8 cellular contexts compared by ENCODE assay signal in the genomic region with DNA sequence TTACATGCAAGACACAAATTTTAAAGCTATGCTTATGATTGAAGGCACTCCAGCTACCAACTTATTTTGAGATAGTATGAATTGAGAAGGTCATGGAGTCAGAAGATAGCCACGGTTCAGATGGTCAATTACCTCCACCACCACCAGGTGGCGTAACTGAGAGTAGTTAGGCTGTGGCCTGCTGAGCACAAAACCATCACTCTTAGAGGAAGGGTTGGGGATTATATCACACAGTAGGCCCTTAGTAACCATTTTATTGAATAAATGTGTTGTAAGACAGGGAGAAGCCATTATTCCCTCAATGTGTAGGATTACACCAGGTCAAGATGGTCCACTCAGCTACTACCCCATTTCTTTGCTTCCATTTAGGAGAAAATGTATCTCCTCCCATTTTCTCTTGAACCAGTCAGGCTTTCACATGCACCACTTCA. TPM values are rescaled to one million over a fixed set of nuclear protein-coding genes. Genes with fewer than 3 reads are reported as not detected.
DNase-seq lines count a peak whose midpoint lies in the region; ATAC-seq and TF ChIP-seq lines count a peak whose summit lies in the region.

No MANE protein-coding gene starts in this region.

- peaks cover 6% of the 10 kb centered on the region for H3K36me3 ChIP-seq in CD8-positive, alpha-beta T cell (ENCODE audit: insufficient read depth, low read length)
- H3K36me3 ChIP-seq in Panc1 (ENCODE audit: control insufficient read depth, insufficient read depth, low read length) (no peaks in the 10 kb centered on the region), uterus (no peaks in the 10 kb centered on the region)

- CTCF ChIA-PET in CD8-positive, alpha-beta T cell (lab: Charles Lee) = interaction anchor here (0.5 to 1.8 kb wide), 18 partner anchors 9 to 1352 kb away, joined by 3 to 8 read pairs (median 3); no protein-coding TSS in a partner anchor
- CTCF ChIA-PET in Panc1 (lab: Charles Lee) = interaction anchor here (0.6 kb wide), 1 partner anchor 196 kb away, joined by 6 read pairs; no protein-coding TSS in a partner anchor

- no peaks in the 10 kb centered on the region for H3K27me3 ChIP-seq in CD8-positive, alpha-beta T cell (ENCODE audit: insufficient read depth, low read length)
- H3K27me3 ChIP-seq in Panc1 (ENCODE audit: control insufficient read depth, insufficient read depth, low read length) = no peaks in the 10 kb centered on the region
- no peaks in the 10 kb centered on the region for H3K27me3 ChIP-seq in uterus

- no peaks in the 10 kb centered on the region for H3K9me3 Mint-ChIP-seq in CD8-positive, alpha-beta T cell
- H3K9me3 Mint-ChIP-seq in activated T-cell treated with anti-CD3 and anti-CD28 coated beads, Interleukin-2, amount 50 U/mL, for 72 hours = no peaks in the 10 kb centered on the region
- H3K9me3 Mint-ChIP-seq in progenitor cell of endocrine pancreas (ENCODE audit: low read depth) = no peaks in the 10 kb centered on the region

- in situ Hi-C loops in Panc1 (cut with HindIII; ENCODE audit: low pct_unique_long_range_greater_than_20kb, low sequenced_read_pairs) = no loop called here

- BruUV-seq in Panc1 (replicated peaks; lab: Mats Ljungman, UMichigan) = no TSS peak

- no peak overlapping the region for H3K27ac Mint-ChIP-seq in CD8-positive, alpha-beta T cell
- no peak overlapping the region for H3K27ac Mint-ChIP-seq in activated T-cell treated with anti-CD3 and anti-CD28 coated beads, Interleukin-2, amount 50 U/mL, for 72 hours
- no peak overlapping the region for H3K27ac Mint-ChIP-seq in progenitor cell of endocrine pancreas

- no peak overlapping the region for H3K4me3 ChIP-seq in CD8-positive, alpha-beta T cell (ENCODE audit: low read depth, low read length)
- H3K4me3 ChIP-seq in Panc1 (ENCODE audit: low read depth in 2 of 2, low read length in 2 of 2) (no peak overlapping the region), uterus (no peak overlapping the region)

- H3K4me3 Mint-ChIP-seq in CD8-positive, alpha-beta T cell = no peak overlapping the region
- no peak overlapping the region for H3K4me3 Mint-ChIP-seq in activated T-cell treated with anti-CD3 and anti-CD28 coated beads, Interleukin-2, amount 50 U/mL, for 72 hours
- H3K4me3 Mint-ChIP-seq in progenitor cell of endocrine pancreas (ENCODE audit: low read depth) = no peak overlapping the region

- peak; percentile 50 to 82 (median 71) for DNase-seq in CD8-positive, alpha-beta T cell
- DNase-seq in Panc1 (ENCODE audit: low read depth, low spot score) (peak; percentile 54), foreskin melanocyte (peak; percentile 54), progenitor cell of endocrine pancreas (ENCODE audit: low spot score, unreplicated experiment) (peak; percentile 36), uterus (peak; percentile 49 to 52)
- DNase-seq in activated T-cell treated with anti-CD3 and anti-CD28 coated beads, Interleukin-2, amount 50 U/mL, for 72 hours = peak; percentile 74 to 79

- POLR2A ChIA-PET in CD8-positive, alpha-beta T cell (lab: Charles Lee) = no interaction called here
- POLR2A ChIA-PET in Panc1 (lab: Charles Lee) = no interaction called here

- H3K4me1 ChIP-seq in CD8-positive, alpha-beta T cell (ENCODE audit: insufficient read depth, low read length) = no peaks in the 10 kb centered on the region
- H3K4me1 ChIP-seq in Panc1 (ENCODE audit: control insufficient read depth, insufficient read depth, low read length) (no peaks in the 10 kb centered on the region), uterus (no peaks in the 10 kb centered on the region)

- H3K27ac ChIP-seq in CD8-positive, alpha-beta T cell (ENCODE audit: low read depth, low read length) = no peak overlapping the region
- H3K27ac ChIP-seq in Panc1 (ENCODE audit: low read length) = no peak overlapping the region
- no peak overlapping the region for H3K27ac ChIP-seq in uterus

- no peak for TF ChIP-seq POLR2A in uterus (IDR thresholded peaks at IDR 0.05)

- peak; percentile 89 for ATAC-seq in CD8-positive, alpha-beta T cell
- ATAC-seq in GM19328 (IDR thresholded peaks at IDR 0.05; ENCODE audit: unreplicated experiment) = peak; percentile 65
- peak; percentile 83 for ATAC-seq in HG03558 (IDR thresholded peaks at IDR 0.05; ENCODE audit: extremely low read depth, unreplicated experiment)
- peak; percentile 88; the same call in 1 of the 2 replicates for ATAC-seq in Panc1
- peak; percentile 70 to 82 for ATAC-seq in activated T-cell treated with anti-CD3 and anti-CD28 coated beads, Interleukin-2, amount 50 U/mL, for 72 hours (replicated peaks in 1 of 2)

- peaks cover 18% of the 10 kb centered on the region for H3K36me3 Mint-ChIP-seq in CD8-positive, alpha-beta T cell
- H3K36me3 Mint-ChIP-seq in activated T-cell treated with anti-CD3 and anti-CD28 coated beads, Interleukin-2, amount 50 U/mL, for 72 hours (ENCODE audit: insufficient read depth in 2 of 2) = peaks cover 1 to 4% of the 10 kb centered on the region in 2 donors
- peaks cover 12% of the 10 kb centered on the region for H3K36me3 Mint-ChIP-seq in progenitor cell of endocrine pancreas (ENCODE audit: insufficient read depth)

- no peaks in the 10 kb centered on the region for H3K9me3 ChIP-seq in CD8-positive, alpha-beta T cell (ENCODE audit: low read length)
- H3K9me3 ChIP-seq in Panc1 (ENCODE audit: control insufficient read depth, insufficient read depth, low read depth, low read length) = no peaks in the 10 kb centered on the region
- H3K9me3 ChIP-seq in uterus = no peaks in the 10 kb centered on the region

- intact Hi-C loops in CD8-positive, alpha-beta T cell (cut with DNase I, micrococcal nuclease) = loop anchor here (1.0 to 10.0 kb wide), 4 partner anchors 261 to 413 kb away; no protein-coding TSS in a partner anchor
- intact Hi-C loops in Panc1 (cut with micrococcal nuclease; ENCODE audit: unreplicated experiment) = no loop called here
- intact Hi-C loops in uterus (cut with DNase I; ENCODE audit: low total_unique reads) = no loop called here

- TF ChIP-seq CTCF in CD8-positive, alpha-beta T cell (IDR thresholded peaks at IDR 0.05) = peak; percentile 88
- TF ChIP-seq CTCF in Panc1 (IDR thresholded peaks at IDR 0.05) (peak; percentile 89), progenitor cell of endocrine pancreas (IDR thresholded peaks at IDR 0.05; ENCODE audit: unreplicated experiment) (peak; percentile 78), uterus (IDR thresholded peaks at IDR 0.05) (peak; percentile 57 to 71 (median 66))

- H3K4me1 Mint-ChIP-seq in CD8-positive, alpha-beta T cell (ENCODE audit: low read depth) = no peaks in the 10 kb centered on the region
- no peaks in the 10 kb centered on the region for H3K4me1 Mint-ChIP-seq in activated T-cell treated with anti-CD3 and anti-CD28 coated beads, Interleukin-2, amount 50 U/mL, for 72 hours (ENCODE audit: low read depth)
- H3K4me1 Mint-ChIP-seq in progenitor cell of endocrine pancreas (ENCODE audit: low read depth) = peaks cover 21% of the 10 kb centered on the region

- no peaks in the 10 kb centered on the region for H3K27me3 Mint-ChIP-seq in CD8-positive, alpha-beta T cell (ENCODE audit: low read depth)
- no peaks in the 10 kb centered on the region for H3K27me3 Mint-ChIP-seq in activated T-cell treated with anti-CD3 and anti-CD28 coated beads, Interleukin-2, amount 50 U/mL, for 72 hours (ENCODE audit: low read depth)
- H3K27me3 Mint-ChIP-seq in progenitor cell of endocrine pancreas = no peaks in the 10 kb centered on the region

RNA-seq across cellular contexts. Expression of gene KLHL41, which starts 18.8 kb away (rescaled TPM):
- total RNA-seq in CD8-positive, alpha-beta T cell = not detected
- total RNA-seq in Panc1 (2021; ENCODE audit: unreplicated experiment) (0.72 TPM), progenitor cell of endocrine pancreas (0.36 and 0.42 TPM in 2 replicates), uterus (1 to 10 TPM in 2 of 4 donors, under 1 TPM in 1, not detected in 1; 0.77 to 4.4 (median 3.5) TPM)
- 0.22 TPM for polyA plus RNA-seq in Panc1 (2012; ENCODE audit: insufficient read length)
- total RNA-seq in activated T-cell treated with anti-CD3 and anti-CD28 coated beads, Interleukin-2, amount 50 U/mL, for 72 hours = under 1 TPM; 0.09 to 0.34 TPM

RNA-seq across cellular contexts. Expression of gene FASTKD1, which starts 45.4 kb away (rescaled TPM):
- total RNA-seq in CD8-positive, alpha-beta T cell = 1 to 10 TPM; 5.1 to 6.1 TPM
- total RNA-seq in Panc1 (2021; ENCODE audit: unreplicated experiment) (37.2 TPM), progenitor cell of endocrine pancreas (45.7 and 46.4 TPM in 2 replicates), uterus (10 to 100 TPM in 3 of 4 donors, 1 to 10 TPM in 1; 9.4 to 35.9 (median 19.5) TPM)
- polyA plus RNA-seq in Panc1 (2012; ENCODE audit: insufficient read length) = 13.3 TPM
- 10 to 100 TPM; 40.4 to 46.3 TPM for total RNA-seq in activated T-cell treated with anti-CD3 and anti-CD28 coated beads, Interleukin-2, amount 50 U/mL, for 72 hours

RNA-seq across cellular contexts. Expression of gene BBS5, which starts 49.0 kb away (rescaled TPM):
- total RNA-seq in CD8-positive, alpha-beta T cell = 1 to 10 TPM; 2.1 to 2.7 TPM
- total RNA-seq in Panc1 (2021; ENCODE audit: unreplicated experiment) = 7.5 TPM
- polyA plus RNA-seq in Panc1 (2012; ENCODE audit: insufficient read length) = 4.7 TPM
- 1 to 10 TPM; 2.2 to 3.5 TPM for total RNA-seq in activated T-cell treated with anti-CD3 and anti-CD28 coated beads, Interleukin-2, amount 50 U/mL, for 72 hours
- total RNA-seq in progenitor cell of endocrine pancreas = 8.2 and 8.3 TPM in 2 replicates
- 10 to 100 TPM in 3 of 4 donors, 1 to 10 TPM in 1; 2.6 to 24.7 (median 19.7) TPM for total RNA-seq in uterus

RNA-seq across cellular contexts. Expression of gene PPIG, which starts 55.9 kb away (rescaled TPM):
- total RNA-seq in CD8-positive, alpha-beta T cell = 100 to 1,000 TPM in 1 of 2 experiments, 10 to 100 TPM in 1; 89.8 to 104 TPM
- total RNA-seq in Panc1 (2021; ENCODE audit: unreplicated experiment) (46.5 TPM), progenitor cell of endocrine pancreas (62.1 and 66.5 TPM in 2 replicates), uterus (10 to 100 TPM; 24.3 to 83.4 (median 59.0) TPM)
- polyA plus RNA-seq in Panc1 (2012; ENCODE audit: insufficient read length) = 21.9 TPM
- 10 to 100 TPM; 67.4 to 80.0 TPM for total RNA-seq in activated T-cell treated with anti-CD3 and anti-CD28 coated beads, Interleukin-2, amount 50 U/mL, for 72 hours

Comparison
In these comparisons a context has a peak if more than half of its experiments do, and no peak if none do; other contexts are left out.
1. intact Hi-C loops: an anchor here in CD8-positive, alpha-beta T cell (1.0 to 10.0 kb wide); none called in Panc1 and uterus.